10 cellular contexts compared by ENCODE assay signal in the genomic region with DNA sequence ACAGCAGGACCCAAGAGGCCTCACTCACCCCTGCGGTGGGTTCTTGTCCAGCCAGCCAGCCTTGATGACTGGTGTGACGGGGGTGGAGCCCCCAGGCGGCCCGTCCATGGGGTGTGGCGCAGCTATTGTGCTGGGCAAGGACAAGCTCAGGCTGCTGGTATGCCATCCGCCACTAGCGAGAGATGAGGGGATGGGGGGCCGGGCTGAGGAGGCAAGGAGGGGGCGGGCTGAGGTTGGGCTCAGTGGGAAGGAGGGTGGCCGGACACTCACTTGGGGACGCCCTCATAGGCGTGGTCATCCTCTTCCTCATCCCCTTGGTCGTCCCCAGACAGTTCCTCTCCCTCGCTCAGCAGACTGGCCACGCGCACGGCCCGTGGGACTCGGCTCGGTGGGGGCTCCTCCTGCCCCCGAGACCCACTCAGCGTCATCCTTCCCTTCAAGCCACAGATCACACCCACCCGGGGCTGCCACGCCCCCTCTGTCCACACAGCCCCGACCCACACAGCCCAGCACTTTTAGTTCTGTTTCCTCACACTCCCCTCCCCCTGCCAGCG. TPM values are rescaled to one million over a fixed set of nuclear protein-coding genes. Genes with fewer than 3 reads are reported as not detected.
DNase-seq lines count a peak whose midpoint lies in the region; ATAC-seq and TF ChIP-seq lines count a peak whose summit lies in the region.
"Had no signal": no experiment of that assay in that cellular context is flagged by ENCODE, and none has a peak within 500 bp of the region (broad histone marks: within the 10 kb centered on the region; RNA-seq: fewer than 3 reads in every experiment).

No MANE protein-coding gene starts in this region.

- H3K4me1 ChIP-seq in heart left ventricle = peaks cover 0 to 49% (median 32%) of the 10 kb centered on the region in 12 donors
- peaks cover 7 to 19% of the 10 kb centered on the region in 2 experiments for H3K4me1 ChIP-seq in neutrophil (ENCODE audit: control insufficient read depth in 1 of 2, insufficient read depth in 1 of 2, low read depth in 1 of 2, low read length in 1 of 2)

- H3K36me3 ChIP-seq in heart left ventricle (peaks cover 0 to 70% (median 52%) of the 10 kb centered on the region in 9 donors), neutrophil (peaks cover 98% of the 10 kb centered on the region)

- WGBS in heart left ventricle, 4 donors = 27 to 44% (median 39%) methylated on average over 18 to 26 of the region's 26 CpGs

- ATAC-seq in Right ventricle myocardium inferior = peak; percentile 63
- ATAC-seq in heart left ventricle = peak; percentile 14 to 70 (median 59)
- ATAC-seq in HG02885 (IDR thresholded peaks at IDR 0.05; ENCODE audit: poor library complexity, unreplicated experiment) = no peak
- ATAC-seq in GM18520 (IDR thresholded peaks at IDR 0.05; ENCODE audit: unreplicated experiment) = no peak

- H3K4me3 ChIP-seq in heart left ventricle = peak overlapping the region in 4 of 12 donors; percentile 5 to 16 (median 8)
- H3K4me3 ChIP-seq in neutrophil (ENCODE audit: low read depth in 1 of 2, low read length in 1 of 2) = no peak overlapping the region

- DNase-seq in Right ventricle myocardium inferior (ENCODE audit: missing footprints) (peak; percentile 82), cardiac septum (ENCODE audit: low spot score) (no peak), heart left ventricle (peak; percentile 69 to 84 (median 74)), NCI-H187 treated with DMSO at 0.1 percent for 48 hours (lab: John Stamatoyannopoulos, UW) (no peak), RPMI8226 (no peak)
- DNase-seq: activated CD8-positive, alpha-beta memory T cell treated with anti-CD3 and anti-CD28 coated beads for 24 hours; stimulated activated CD8-positive, alpha-beta memory T cell treated with anti-CD3 and anti-CD28 coated beads, Interleukin-4, amount 100 ng/mL, for 48 hours had no signal

- no peaks in the 10 kb centered on the region for H3K9me3 ChIP-seq in heart left ventricle
- H3K9me3 ChIP-seq in neutrophil = no peaks in the 10 kb centered on the region

- intact Hi-C loops in Right ventricle myocardium inferior (cut with DNase I) = no loop called here
- intact Hi-C loops in cardiac septum (cut with DNase I) = no loop called here
- intact Hi-C loops in heart left ventricle (cut with DNase I) = no loop called here

- H3K27me3 ChIP-seq in heart left ventricle (no peaks in the 10 kb centered on the region), neutrophil (no peaks in the 10 kb centered on the region)

- H3K27ac ChIP-seq in heart left ventricle (peak overlapping the region in 6 of 12 donors; percentile 2 to 82 (median 24)), neutrophil (peak overlapping the region; percentile 44)

- no peak for TF ChIP-seq POLR2A in heart left ventricle (IDR thresholded peaks at IDR 0.05)

- no peak for TF ChIP-seq CTCF in heart left ventricle (IDR thresholded peaks at IDR 0.05)
- TF ChIP-seq CTCF in neutrophil (IDR thresholded peaks at IDR 0.05) = no peak

RNA-seq across cellular contexts. Expression of a gene that starts 38.0 kb away (rescaled TPM):
- total RNA-seq in Right ventricle myocardium inferior (41.2 TPM), cardiac septum (28.8 TPM), heart left ventricle (10 to 100 TPM; 16.8 to 53.7 (median 23.7) TPM)
- polyA plus RNA-seq in heart left ventricle = 10 to 100 TPM; 23.2 to 24.1 TPM

RNA-seq across cellular contexts. Expression of a gene that starts 40.0 kb away (rescaled TPM):
- total RNA-seq in Right ventricle myocardium inferior (55.2 TPM), cardiac septum (46.3 TPM), heart left ventricle (100 to 1,000 TPM in 2 of 9 donors, 10 to 100 TPM in 7; 35.4 to 116 (median 44.0) TPM)
- 10 to 100 TPM; 37.7 to 42.0 TPM for polyA plus RNA-seq in heart left ventricle

Comparison
In these comparisons a context has a peak if more than half of its experiments do, and no peak if none do; other contexts are left out.
1. DNase-seq: peak in Right ventricle myocardium inferior (single experiment) and heart left ventricle (5 of 5); none in cardiac septum (single experiment), NCI-H187 treated with DMSO at 0.1 percent for 48 hours (single experiment) and RPMI8226 (single experiment).
2. ATAC-seq: peak in Right ventricle myocardium inferior (single experiment) and heart left ventricle (4 of 4); none in HG02885 (single experiment) and GM18520 (single experiment).